Comparison of ENCODE assay signal across 8 cellular contexts in the genomic region with DNA sequence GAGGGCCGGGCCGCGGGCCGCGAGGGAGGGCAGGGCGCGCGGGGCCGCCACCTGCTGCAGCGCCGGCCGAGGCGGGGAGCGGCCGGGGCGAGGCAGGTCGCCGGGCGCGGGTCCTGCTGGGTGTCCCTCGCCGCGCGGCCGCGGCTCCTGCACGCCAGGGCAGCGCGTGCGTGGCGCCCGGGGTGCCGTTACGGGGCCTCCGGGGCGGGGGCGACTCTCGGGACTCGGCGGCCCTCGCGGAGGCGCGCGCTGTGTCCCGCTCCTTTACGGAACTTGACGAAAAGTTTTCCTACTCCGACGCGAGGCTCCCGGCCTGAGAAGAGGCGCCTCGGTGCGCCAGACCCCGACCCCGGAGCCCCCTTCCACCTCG. TPM values are rescaled to one million over a fixed set of nuclear protein-coding genes. Genes with fewer than 3 reads are reported as not detected.
DNase-seq lines count a peak whose midpoint lies in the region; ATAC-seq and TF ChIP-seq lines count a peak whose summit lies in the region.

No MANE protein-coding gene starts in this region.

- H3K27me3 ChIP-seq in Karpas-422 (ENCODE audit: low read length) (no peaks in the 10 kb centered on the region), adrenal gland (no peaks in the 10 kb centered on the region), kidney epithelial cell (ENCODE audit: control insufficient read depth, insufficient read depth, low read length) (peaks cover 10% of the 10 kb centered on the region)

- peak; percentile 24 for ATAC-seq in GM21717 (IDR thresholded peaks at IDR 0.05; ENCODE audit: unreplicated experiment)
- ATAC-seq in stimulated activated memory B cell treated with anti-CD40 and anti-IgM and Interleukin-4, amounts not matched to agents 10 μg/mL and 1 μg/mL and 100 μg/mL, for 72 hours = peak; percentile 53

- H3K4me3 Mint-ChIP-seq in stimulated activated memory B cell treated with anti-CD40 and anti-IgM and Interleukin-4, amounts not matched to agents 10 μg/mL and 1 μg/mL and 100 μg/mL, for 72 hours = peak overlapping the region; percentile 97

- H3K4me3 ChIP-seq in GM08714 (ENCODE audit: low read length) (peak overlapping the region; percentile 83), Karpas-422 (ENCODE audit: low read length) (peak overlapping the region; percentile 82), adrenal gland (peak overlapping the region in 3 of 4 donors; percentile 65 to 90 (median 82)), kidney epithelial cell (ENCODE audit: low read depth, low read length) (peak overlapping the region; percentile 71)

- no peaks in the 10 kb centered on the region for H3K36me3 Mint-ChIP-seq in stimulated activated memory B cell treated with anti-CD40 and anti-IgM and Interleukin-4, amounts not matched to agents 10 μg/mL and 1 μg/mL and 100 μg/mL, for 72 hours

- peak overlapping the region; percentile 97 for H3K4me2 ChIP-seq in Karpas-422 (ENCODE audit: low read depth, low read length, poor library complexity, severe bottlenecking)

- no peaks in the 10 kb centered on the region for H3K9me2 ChIP-seq in Karpas-422 (replicated peaks; ENCODE audit: insufficient read depth, low read length)

- H3K27ac ChIP-seq in Karpas-422 (ENCODE audit: low read length) (no peak overlapping the region), adrenal gland (peak overlapping the region; percentile 35 to 100 (median 98))

- peaks cover 16% of the 10 kb centered on the region; the same call in 1 of the 2 replicates for H4K20me1 ChIP-seq in Karpas-422 (ENCODE audit: insufficient read depth, low read depth, low read length)

- H3K27ac Mint-ChIP-seq in stimulated activated memory B cell treated with anti-CD40 and anti-IgM and Interleukin-4, amounts not matched to agents 10 μg/mL and 1 μg/mL and 100 μg/mL, for 72 hours = peak overlapping the region; percentile 98

- peak overlapping the region; percentile 76 for H3K9ac ChIP-seq in Karpas-422 (ENCODE audit: low read length)

- TF ChIP-seq CTCF in adrenal gland (IDR thresholded peaks at IDR 0.05) (no peak), kidney epithelial cell (IDR thresholded peaks at IDR 0.05; ENCODE audit: insufficient read depth, low read length, poor library complexity, severe bottlenecking) (no peak)

- H3K4me1 ChIP-seq in Karpas-422 (ENCODE audit: low read length) (peaks cover 17% of the 10 kb centered on the region), adrenal gland (replicated peaks in 1 of 2) (peaks cover 32 to 61% of the 10 kb centered on the region in 2 donors)

- intact Hi-C loops in adrenal gland (cut with DNase I) = loop anchor here (10.0 kb wide), 1 partner anchor 165 kb away; no protein-coding TSS in a partner anchor

- WGBS in adrenal gland, 4 donors = 0 to 1% (median 0%) methylated on average over 1 to 58 of the region's 58 CpGs; no CpG with 5 or more reads in 1 of the 4 donors

- H2AFZ ChIP-seq in Karpas-422 (ENCODE audit: low read length) = no peak overlapping the region

- H3K9me3 ChIP-seq in Karpas-422 (ENCODE audit: low read length) = no peaks in the 10 kb centered on the region
- H3K9me3 ChIP-seq in adrenal gland (replicated peaks in 1 of 3) = no peaks in the 10 kb centered on the region

- TF ChIP-seq POLR2A in adrenal gland (IDR thresholded peaks at IDR 0.05) = no peak

- no peaks in the 10 kb centered on the region for H3K36me3 ChIP-seq in Karpas-422 (ENCODE audit: insufficient read depth, low read length)
- H3K36me3 ChIP-seq in adrenal gland (replicated peaks in 1 of 2) = no peaks in the 10 kb centered on the region
- H3K36me3 ChIP-seq in kidney epithelial cell (ENCODE audit: control insufficient read depth, insufficient read depth, low read length) = no peaks in the 10 kb centered on the region

- DNase-seq in Karpas-422 = peak; percentile 67
- DNase-seq in adrenal gland = peak in 2 of 7 donors; percentile 52 to 54
- DNase-seq in kidney epithelial cell (ENCODE audit: low read depth) = no peak
- no peak for DNase-seq in NCI-H2081 treated with DMSO at 0.1 percent for 48 hours (lab: John Stamatoyannopoulos, UW)
- no peak for DNase-seq in NCI-H1092 treated with DMSO at 0.1 percent for 48 hours (lab: John Stamatoyannopoulos, UW)

- H3K9me3 Mint-ChIP-seq in stimulated activated memory B cell treated with anti-CD40 and anti-IgM and Interleukin-4, amounts not matched to agents 10 μg/mL and 1 μg/mL and 100 μg/mL, for 72 hours = no peaks in the 10 kb centered on the region

- peaks cover 47% of the 10 kb centered on the region for H3K4me1 Mint-ChIP-seq in stimulated activated memory B cell treated with anti-CD40 and anti-IgM and Interleukin-4, amounts not matched to agents 10 μg/mL and 1 μg/mL and 100 μg/mL, for 72 hours

- H3K79me2 ChIP-seq in Karpas-422 (ENCODE audit: low read length) = no peaks in the 10 kb centered on the region

- H3K27me3 Mint-ChIP-seq in stimulated activated memory B cell treated with anti-CD40 and anti-IgM and Interleukin-4, amounts not matched to agents 10 μg/mL and 1 μg/mL and 100 μg/mL, for 72 hours = peaks cover 9% of the 10 kb centered on the region

RNA-seq across cellular contexts. Expression of gene TBC1D14, which starts 0.3 kb away (rescaled TPM):
- 31.7 and 35.2 TPM in 2 replicates for total RNA-seq in Karpas-422 (2014; rRNA removed; shearing (Covaris generic); ENCODE audit: low replicate concordance)
- total RNA-seq in adrenal gland (100 to 1,000 TPM in 1 of 8 donors, 10 to 100 TPM in 7; 74.9 to 110 (median 84.3) TPM), kidney epithelial cell (52.8 and 53.3 TPM in 2 replicates)
- 10 to 100 TPM; 24.9 to 54.0 (median 28.2) TPM for polyA plus RNA-seq in adrenal gland
